Comparison of ENCODE assay signal across 16 cellular contexts in genomic region chr5:115494570-115495289, GRCh38. TPM values are rescaled to one million over a fixed set of nuclear protein-coding genes. Genes with fewer than 3 reads are reported as not detected.
A peak's percentile ranks its signal among the peaks of the same experiment; 100 is the strongest.
DNase-seq lines count a peak whose midpoint lies in the region; ATAC-seq, FAIRE-seq and TF ChIP-seq lines count a peak whose summit lies in the region.
"Had no signal": no experiment of that assay in that cellular context is flagged by ENCODE, and none has a peak within 500 bp of the region (broad histone marks: within the 10 kb centered on the region; RNA-seq: fewer than 3 reads in every experiment).

No MANE protein-coding gene starts in this region.

- ATAC-seq in heart right ventricle (peak in 6 of 8 donors; percentile 38 to 91 (median 64)), HG02884 (IDR thresholded peaks at IDR 0.05; ENCODE audit: unreplicated experiment) (peak; percentile 66), GM12878 (peak; percentile 88)
- no peak for ATAC-seq in CD8-positive, alpha-beta T cell
- ATAC-seq: A549; activated CD4-positive, alpha-beta T cell treated with anti-CD3 and anti-CD28 coated beads for 36 hours; left lung; pancreas had no signal

- H3K4me3 ChIP-seq in heart right ventricle = no peak overlapping the region
- H3K4me3 ChIP-seq in right atrium auricular region = no peak overlapping the region
- H3K4me3 ChIP-seq in GM12878 = no peak overlapping the region
- H3K4me3 ChIP-seq in stomach smooth muscle (ENCODE audit: low read length in 2 of 2) = no peak overlapping the region
- H3K4me3 ChIP-seq in CD8-positive, alpha-beta T cell (ENCODE audit: low read depth, low read length) = no peak overlapping the region
- H3K4me3 ChIP-seq: A549, gastrocnemius medialis, left lung, pancreas had no signal

- peaks cover 20% of the 10 kb centered on the region for H3K27me3 Mint-ChIP-seq in CD8-positive, alpha-beta T cell (ENCODE audit: low read depth)

- H3K27ac ChIP-seq in heart right ventricle = peak overlapping the region in 5 of 10 donors; percentile 2 to 34 (median 17)
- H3K27ac ChIP-seq in right atrium auricular region = peak overlapping the region in 1 of 2 donors; percentile 64
- no peak overlapping the region for H3K27ac ChIP-seq in GM12878 (ENCODE audit: control insufficient read depth, insufficient read depth)
- peak overlapping the region; percentile 37 for H3K27ac ChIP-seq in stomach smooth muscle (ENCODE audit: low read length)
- H3K27ac ChIP-seq in CD8-positive, alpha-beta T cell (ENCODE audit: low read depth, low read length) = no peak overlapping the region
- H3K27ac ChIP-seq: A549, gastrocnemius medialis, left lung, pancreas had no signal

- DNase-seq in heart right ventricle (no peak), right atrium auricular region (ENCODE audit: low spot score) (no peak), GM12878 (ENCODE audit: low read depth, low spot score) (no peak), germinal center (ENCODE audit: low spot score) (no peak)
- no peak for DNase-seq in activated naive CD4-positive, alpha-beta T cell treated with Interleukin-2 at 50 U/mL for 16 hours
- no peak for DNase-seq in CD8-positive, alpha-beta T cell
- DNase-seq: activated CD4-positive, alpha-beta T cell treated with anti-CD3 and anti-CD28 coated beads for 36 hours; gastrocnemius medialis; left lung; NCI-H1092 treated with DMSO at 0.1 percent for 48 hours; NCI-H510A treated with DMSO at 0.1 percent for 48 hours; pancreas; stimulated activated CD4-positive, alpha-beta T cell treated with anti-CD3 and anti-CD28 coated beads, Interleukin-4, amount 100 ng/mL, for 1 hour had no signal

- TF ChIP-seq RAD21 in GM12878 (IDR thresholded peaks at IDR 0.05; ENCODE audit: insufficient read depth, low read depth, low read length) = no peak

- H2AFZ ChIP-seq in GM12878 (ENCODE audit: control insufficient read depth, low read depth, low read length) = peak overlapping the region; percentile 67

- intact Hi-C loops in heart right ventricle (cut with DNase I) = loop anchor here in 3 of 10 donors (5.0 kb wide), 1 partner anchor 32 kb away; no protein-coding TSS in a partner anchor
- intact Hi-C loops in GM12878 (cut with micrococcal nuclease; ENCODE audit: unreplicated experiment) = no loop called here
- intact Hi-C loops in CD8-positive, alpha-beta T cell (cut with DNase I, micrococcal nuclease) = no loop called here

- no TSS peak for BruUV-seq in GM12878 (replicated peaks; lab: Mats Ljungman, UMichigan)

- H3K27me3 ChIP-seq in heart right ventricle (no peaks in the 10 kb centered on the region), right atrium auricular region (no peaks in the 10 kb centered on the region), GM12878 (replicated peaks in 1 of 2; ENCODE audit: control insufficient read depth in 2 of 2, insufficient read depth in 2 of 2, low read length in 1 of 2) (no peaks in the 10 kb centered on the region), stomach smooth muscle (ENCODE audit: control insufficient read depth in 1 of 2, insufficient read depth in 2 of 2, low read length in 2 of 2) (no peaks in the 10 kb centered on the region)
- no peaks in the 10 kb centered on the region for H3K27me3 ChIP-seq in CD8-positive, alpha-beta T cell (ENCODE audit: insufficient read depth, low read length)
- H3K27me3 ChIP-seq: gastrocnemius medialis, left lung, pancreas had no signal

- POLR2A ChIA-PET in GM12878 (lab: Charles Lee) = no interaction called here
- POLR2A ChIA-PET in CD8-positive, alpha-beta T cell (lab: Charles Lee) = no interaction called here

- H3K4me3 Mint-ChIP-seq in CD8-positive, alpha-beta T cell = no peak overlapping the region
- H3K4me3 Mint-ChIP-seq: activated CD4-positive, alpha-beta T cell treated with anti-CD3 and anti-CD28 coated beads for 36 hours had no signal

- WGBS in heart right ventricle, 2 donors = 51 to 52% methylated on average over 6 of the region's 6 CpGs
- 13% methylated on average over 6 of the region's 6 CpGs for WGBS in GM12878 (ENCODE audit: insufficient coverage, insufficient replicate concordance, low lambda C conversion rate, missing lambda C conversion rate)

- H3K36me3 ChIP-seq in heart right ventricle (no peaks in the 10 kb centered on the region), right atrium auricular region (no peaks in the 10 kb centered on the region), GM12878 (ENCODE audit: control insufficient read depth in 2 of 2, insufficient read depth in 2 of 2, low read length in 1 of 2) (no peaks in the 10 kb centered on the region), stomach smooth muscle (ENCODE audit: control insufficient read depth in 2 of 2, insufficient read depth in 2 of 2, low read length in 2 of 2) (no peaks in the 10 kb centered on the region)
- H3K36me3 ChIP-seq in CD8-positive, alpha-beta T cell (ENCODE audit: insufficient read depth, low read length) = no peaks in the 10 kb centered on the region
- H3K36me3 ChIP-seq: gastrocnemius medialis, left lung, pancreas had no signal

- TF ChIP-seq POLR2A in GM12878 (IDR thresholded peaks at IDR 0.05; ENCODE audit: low read depth, low read length) = no peak

- peaks cover 3 to 23% (median 18%) of the 10 kb centered on the region in 9 donors for H3K4me1 ChIP-seq in heart right ventricle
- H3K4me1 ChIP-seq in right atrium auricular region = peaks cover 0 to 12% of the 10 kb centered on the region in 2 donors
- peaks cover 10% of the 10 kb centered on the region; the same call in 1 of the 2 replicates for H3K4me1 ChIP-seq in GM12878 (ENCODE audit: control insufficient read depth, insufficient read depth, low read length)
- peaks cover 7% of the 10 kb centered on the region for H3K4me1 ChIP-seq in stomach smooth muscle (ENCODE audit: control insufficient read depth, insufficient read depth, low read length)
- no peaks in the 10 kb centered on the region for H3K4me1 ChIP-seq in CD8-positive, alpha-beta T cell (ENCODE audit: insufficient read depth, low read length)
- H3K4me1 ChIP-seq: A549, gastrocnemius medialis had no signal

- no peak overlapping the region for H3K9ac ChIP-seq in GM12878 (ENCODE audit: control insufficient read depth, insufficient read depth, low read length)
- H3K9ac ChIP-seq in stomach smooth muscle (ENCODE audit: low read length in 2 of 2) = no peak overlapping the region

- H3K4me2 ChIP-seq in GM12878 (ENCODE audit: control insufficient read depth, insufficient read depth) = peak overlapping the region; percentile 69
- H3K4me2 ChIP-seq: A549 had no signal

- SMC1A ChIA-PET in GM12878 (lab: Charles Lee; ENCODE audit: uncharacterized antibody, unreplicated experiment) = interaction anchor here (0.8 to 3.0 kb wide), 17 partner anchors 11 to 164 kb away, joined by 3 to 13 read pairs (median 3); no protein-coding TSS in a partner anchor

- H4K20me1 ChIP-seq in GM12878 (ENCODE audit: control insufficient read depth, insufficient read depth) = no peaks in the 10 kb centered on the region

- no peak overlapping the region for H3K27ac Mint-ChIP-seq in CD8-positive, alpha-beta T cell
- H3K27ac Mint-ChIP-seq: activated CD4-positive, alpha-beta T cell treated with anti-CD3 and anti-CD28 coated beads for 36 hours had no signal

- no peaks in the 10 kb centered on the region for H3K36me3 Mint-ChIP-seq in CD8-positive, alpha-beta T cell

- no peaks in the 10 kb centered on the region for H3K9me3 ChIP-seq in heart right ventricle
- no peaks in the 10 kb centered on the region for H3K9me3 ChIP-seq in right atrium auricular region
- no peaks in the 10 kb centered on the region for H3K9me3 ChIP-seq in GM12878 (replicated peaks; ENCODE audit: control insufficient read depth, insufficient read depth, low read length)
- H3K9me3 ChIP-seq in stomach smooth muscle (ENCODE audit: control insufficient read depth in 2 of 2, low read length in 2 of 2) = no peaks in the 10 kb centered on the region
- H3K9me3 ChIP-seq in CD8-positive, alpha-beta T cell (ENCODE audit: low read length) = no peaks in the 10 kb centered on the region
- H3K9me3 ChIP-seq: A549, gastrocnemius medialis, left lung, pancreas had no signal

- TF ChIP-seq CTCF in heart right ventricle (IDR thresholded peaks at IDR 0.05) = no peak
- no peak for TF ChIP-seq CTCF in right atrium auricular region (IDR thresholded peaks at IDR 0.05)
- TF ChIP-seq CTCF in GM12878 (IDR thresholded peaks at IDR 0.05 in 2 of 3, conservative IDR thresholded peaks at IDR 0.05 in 1 of 3; ENCODE audit: control insufficient read depth in 2 of 3, extremely low read depth in 1 of 3, insufficient read depth in 1 of 3, low read depth in 3 of 3, low read length in 3 of 3) = no peak
- no peak for TF ChIP-seq CTCF in CD8-positive, alpha-beta T cell (IDR thresholded peaks at IDR 0.05)

- no peaks in the 10 kb centered on the region for H3K79me2 ChIP-seq in GM12878 (ENCODE audit: control insufficient read depth, insufficient read depth, low read length)

- TF ChIP-seq EP300 in GM12878 (IDR thresholded peaks at IDR 0.05; ENCODE audit: borderline replicate concordance in 1 of 2, control insufficient read depth in 1 of 2, low read depth in 2 of 2, low read length in 2 of 2) = peak in 1 of 2 experiments; percentile 34; a peak in 1 of 4 replicates

- RAD21 ChIA-PET in GM12878 (lab: Charles Lee; ENCODE audit: unreplicated experiment) = interaction anchor here (0.6 to 2.0 kb wide), 9 partner anchors 14 to 117 kb away, joined by 3 to 6 read pairs (median 3); no protein-coding TSS in a partner anchor

- CTCF ChIA-PET in GM12878 (lab: Yijun Ruan, JAX) = interaction anchor here (0.7 to 1.9 kb wide), 6 partner anchors 13 to 536 kb away, joined by 3 to 5 read pairs (median 4); no protein-coding TSS in a partner anchor
- CTCF ChIA-PET in CD8-positive, alpha-beta T cell (lab: Charles Lee) = no interaction called here

- in situ Hi-C loops in GM12878 (cut with MboI) = no loop called here

- no peaks in the 10 kb centered on the region for H3K9me3 Mint-ChIP-seq in CD8-positive, alpha-beta T cell

- H3K4me1 Mint-ChIP-seq in CD8-positive, alpha-beta T cell (ENCODE audit: low read depth) = no peaks in the 10 kb centered on the region
- H3K4me1 Mint-ChIP-seq: activated CD4-positive, alpha-beta T cell treated with anti-CD3 and anti-CD28 coated beads for 36 hours had no signal

- FAIRE-seq in GM12878 (lab: Jason Lieb, UNC) = peak; percentile 68
- FAIRE-seq: A549, pancreas had no signal

RNA-seq across cellular contexts. Expression of gene FEM1C, which starts 49.8 kb away (rescaled TPM):
- total RNA-seq in heart right ventricle (10 to 100 TPM; 40.2 to 72.2 (median 57.5) TPM), right atrium auricular region (10 to 100 TPM; 21.3 to 26.0 TPM), GM12878 (2014; rRNA removed) (9.8 and 11.6 TPM in 2 replicates), GM12878 (2014; rRNA removed; fragmentation: Illumina TruSeq; extraction: Trizol) (8.2 and 8.5 TPM in 2 replicates), GM12878 (2021) (10.3 and 10.9 TPM in 2 replicates)
- polyA plus RNA-seq in heart right ventricle (10 to 100 TPM; 17.8 to 23.1 TPM), GM12878 (2011; rRNA removed) (15.6 and 20.1 TPM in 2 replicates), GM12878 (2014; fragmentation: Illumina TruSeq; extraction: Trizol) (8.9 and 10.7 TPM in 2 replicates), GM12878 (2014; fragmentation: Nextera tagmentation; extraction: Ambion mirVana) (1 to 10 TPM; 1.9 to 7.1 TPM), GM12878 (2014; rRNA removed) (4.7 and 5.7 TPM in 2 replicates), GM12878 (2016; fragmentation: Nextera tagmentation; extraction: Ambion mirVana) (1 to 10 TPM; 7.2 to 7.4 TPM)
- total RNA-seq in GM12878 (2013; cell fraction: nucleolus; rRNA removed) = 26.1 and 26.4 TPM in 2 replicates
- 6.6 TPM for polyA plus RNA-seq in GM12878 (2011; ENCODE audit: low read depth)
- polyA plus RNA-seq in GM12878 (2011; cell fraction: cytosol; rRNA removed) = 4.9 and 7.5 TPM in 2 replicates
- 4.7 and 5.6 TPM in 2 replicates for polyA plus RNA-seq in GM12878 (2011; cell fraction: nucleus; rRNA removed)
- 10.1 and 11.3 TPM in 2 replicates for polyA plus RNA-seq in GM12878 (2012)
- 17.5 and 24.4 TPM in 2 replicates for polyA minus RNA-seq in GM12878 (2011; rRNA and poly(A)+ RNA removed)
- 7.6 and 7.9 TPM in 2 replicates for polyA minus RNA-seq in GM12878 (2011; cell fraction: cytosol; rRNA and poly(A)+ RNA removed)
- 10.2 and 11.9 TPM in 2 replicates for polyA minus RNA-seq in GM12878 (2011; cell fraction: nucleus; rRNA and poly(A)+ RNA removed)
- 10 to 100 TPM; 32.7 to 32.9 TPM for total RNA-seq in CD8-positive, alpha-beta T cell
